ENCODE assay signal across 1 cellular context in the genomic region with DNA sequence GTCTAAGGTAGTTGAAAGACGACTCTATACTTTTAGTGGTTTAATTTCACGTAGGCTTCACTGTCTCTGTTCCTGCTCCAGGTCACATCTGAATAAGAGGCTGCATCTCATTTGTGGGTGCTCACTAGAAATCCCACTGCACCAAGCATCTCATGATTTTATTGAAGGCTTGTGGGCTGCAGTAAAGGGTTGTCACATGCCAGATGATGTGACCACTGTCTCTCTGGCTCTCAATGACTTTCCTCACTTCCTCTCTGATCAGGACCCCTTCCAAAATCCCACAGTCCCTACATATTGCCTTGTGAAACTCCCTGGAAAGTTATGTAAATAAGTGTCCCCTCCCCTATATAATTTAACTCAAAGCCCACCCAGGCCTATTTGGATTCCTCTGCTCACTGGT.
TF ChIP-seq lines count a peak whose summit lies in the region.

No MANE protein-coding gene starts in this region.

TF ChIP-seq in GM12878, 131 proteins besides CTCF, POLR2A, EP300 and RAD21:
- TF ChIP-seq CBX5 (IDR thresholded peaks at IDR 0.05; ENCODE audit: low read depth) (no peak), BHLHE40 (IDR thresholded peaks at IDR 0.05; ENCODE audit: borderline replicate concordance in 1 of 2, low read depth in 2 of 2, low read length in 1 of 2) (peak in 1 of 2 experiments; percentile 43; a peak in 1 of 4 replicates), IKZF2 (IDR thresholded peaks at IDR 0.05) (peak; percentile 11 to 17; a peak in 1 of 4 replicates), RAD51 (IDR thresholded peaks at IDR 0.05) (no peak), SPI1 (IDR thresholded peaks at IDR 0.05; ENCODE audit: borderline replicate concordance, insufficient read depth, low read depth, low read length) (peak; percentile 64; the same call in 1 of the 2 replicates), PML (IDR thresholded peaks at IDR 0.05; ENCODE audit: low read length) (no peak), LARP7 (IDR thresholded peaks at IDR 0.05) (no peak)
- TF ChIP-seq, protein P1, sequence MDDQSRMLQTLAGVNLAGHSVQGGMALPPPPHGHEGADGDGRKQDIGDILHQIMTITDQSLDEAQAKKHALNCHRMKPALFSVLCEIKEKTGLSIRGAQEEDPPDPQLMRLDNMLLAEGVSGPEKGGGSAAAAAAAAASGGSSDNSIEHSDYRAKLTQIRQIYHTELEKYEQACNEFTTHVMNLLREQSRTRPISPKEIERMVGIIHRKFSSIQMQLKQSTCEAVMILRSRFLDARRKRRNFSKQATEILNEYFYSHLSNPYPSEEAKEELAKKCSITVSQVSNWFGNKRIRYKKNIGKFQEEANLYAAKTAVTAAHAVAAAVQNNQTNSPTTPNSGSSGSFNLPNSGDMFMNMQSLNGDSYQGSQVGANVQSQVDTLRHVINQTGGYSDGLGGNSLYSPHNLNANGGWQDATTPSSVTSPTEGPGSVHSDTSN (IDR thresholded peaks at IDR 0.05; ENCODE audit: insufficient replicate concordance, low read depth, low read length), result no peak
- TF ChIP-seq, protein P2, sequence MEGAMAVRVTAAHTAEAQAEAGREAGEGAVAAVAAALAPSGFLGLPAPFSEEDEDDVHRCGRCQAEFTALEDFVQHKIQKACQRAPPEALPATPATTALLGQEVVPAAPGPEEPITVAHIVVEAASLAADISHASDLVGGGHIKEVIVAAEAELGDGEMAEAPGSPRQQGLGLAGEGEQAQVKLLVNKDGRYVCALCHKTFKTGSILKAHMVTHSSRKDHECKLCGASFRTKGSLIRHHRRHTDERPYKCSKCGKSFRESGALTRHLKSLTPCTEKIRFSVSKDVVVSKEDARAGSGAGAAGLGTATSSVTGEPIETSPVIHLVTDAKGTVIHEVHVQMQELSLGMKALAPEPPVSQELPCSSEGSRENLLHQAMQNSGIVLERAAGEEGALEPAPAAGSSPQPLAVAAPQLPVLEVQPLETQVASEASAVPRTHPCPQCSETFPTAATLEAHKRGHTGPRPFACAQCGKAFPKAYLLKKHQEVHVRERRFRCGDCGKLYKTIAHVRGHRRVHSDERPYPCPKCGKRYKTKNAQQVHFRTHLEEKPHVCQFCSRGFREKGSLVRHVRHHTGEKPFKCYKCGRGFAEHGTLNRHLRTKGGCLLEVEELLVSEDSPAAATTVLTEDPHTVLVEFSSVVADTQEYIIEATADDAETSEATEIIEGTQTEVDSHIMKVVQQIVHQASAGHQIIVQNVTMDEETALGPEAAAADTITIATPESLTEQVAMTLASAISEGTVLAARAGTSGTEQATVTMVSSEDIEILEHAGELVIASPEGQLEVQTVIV (IDR thresholded peaks at IDR 0.05; ENCODE audit: borderline replicate concordance, partially characterized antibody), result no peak
- TF ChIP-seq, protein P3, sequence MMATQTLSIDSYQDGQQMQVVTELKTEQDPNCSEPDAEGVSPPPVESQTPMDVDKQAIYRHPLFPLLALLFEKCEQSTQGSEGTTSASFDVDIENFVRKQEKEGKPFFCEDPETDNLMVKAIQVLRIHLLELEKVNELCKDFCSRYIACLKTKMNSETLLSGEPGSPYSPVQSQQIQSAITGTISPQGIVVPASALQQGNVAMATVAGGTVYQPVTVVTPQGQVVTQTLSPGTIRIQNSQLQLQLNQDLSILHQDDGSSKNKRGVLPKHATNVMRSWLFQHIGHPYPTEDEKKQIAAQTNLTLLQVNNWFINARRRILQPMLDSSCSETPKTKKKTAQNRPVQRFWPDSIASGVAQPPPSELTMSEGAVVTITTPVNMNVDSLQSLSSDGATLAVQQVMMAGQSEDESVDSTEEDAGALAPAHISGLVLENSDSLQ (IDR thresholded peaks at IDR 0.05), result no peak
